ENCODE assay signal across 20 cellular contexts in genomic region chr19:15587663-15588062, GRCh38. TPM values are rescaled to one million over a fixed set of nuclear protein-coding genes. Genes with fewer than 3 reads are reported as not detected.
A peak's percentile ranks its signal among the peaks of the same experiment; 100 is the strongest.
DNase-seq lines count a peak whose midpoint lies in the region; ATAC-seq and TF ChIP-seq lines count a peak whose summit lies in the region.
"Had no signal": no experiment of that assay in that cellular context is flagged by ENCODE, and none has a peak within 500 bp of the region (broad histone marks: within the 10 kb centered on the region; RNA-seq: fewer than 3 reads in every experiment).

No MANE protein-coding gene starts in this region.

- H4K20me1 ChIP-seq in Karpas-422 (ENCODE audit: insufficient read depth, low read depth, low read length) (0 out of 2 replicates have a peak, but pooled peaks cover 3% of the 10 kb centered on the region), hepatocyte (ENCODE audit: insufficient read depth, poor library complexity, severe bottlenecking) (no peaks in the 10 kb centered on the region)

- H3K79me2 ChIP-seq in Karpas-422 (ENCODE audit: low read length) = no peaks in the 10 kb centered on the region
- no peaks in the 10 kb centered on the region for H3K79me2 ChIP-seq in hepatocyte

- intact Hi-C loops in left ventricle myocardium superior (cut with micrococcal nuclease) = no loop called here

- H3K4me3 ChIP-seq in Karpas-422 (ENCODE audit: low read length) (no peak overlapping the region), hepatocyte (no peak overlapping the region)
- H3K4me3 ChIP-seq: mucosa of descending colon, ovary, Peyer's patch, skin epidermis had no signal

- CTCF ChIA-PET in activated CD4-positive, alpha-beta T cell treated with anti-CD3 and anti-CD28 coated beads, Interleukin-2, amount 10 ng/mL, durations not matched to agents 7 days and 5 days (lab: Charles Lee) = no interaction called here

- H3K4me1 ChIP-seq in Karpas-422 (ENCODE audit: low read length) = no peaks in the 10 kb centered on the region
- no peaks in the 10 kb centered on the region for H3K4me1 ChIP-seq in hepatocyte (ENCODE audit: insufficient read depth)
- H3K4me1 ChIP-seq: Peyer's patch had no signal

- H3K4me2 ChIP-seq in Karpas-422 (ENCODE audit: low read depth, low read length, poor library complexity, severe bottlenecking) = no peak overlapping the region
- H3K4me2 ChIP-seq in hepatocyte = no peak overlapping the region

- POLR2A ChIA-PET in activated CD4-positive, alpha-beta T cell treated with anti-CD3 and anti-CD28 coated beads, Interleukin-2, amount 10 ng/mL, durations not matched to agents 7 days and 5 days (lab: Charles Lee) = no interaction called here

- H3K9ac ChIP-seq in Karpas-422 (ENCODE audit: low read length) = no peak overlapping the region

- ATAC-seq in left ventricle myocardium superior = no peak
- ATAC-seq: effector memory CD8-positive, alpha-beta T cell; mucosa of descending colon had no signal

- 89% methylated on average over 9 of the region's 9 CpGs for WGBS in hepatocyte (ENCODE audit: low lambda C conversion rate, missing lambda C conversion rate)

- H3K27me3 Mint-ChIP-seq in progenitor cell of endocrine pancreas = no peaks in the 10 kb centered on the region
- H3K27me3 Mint-ChIP-seq in activated CD4-positive, alpha-beta T cell treated with anti-CD3 and anti-CD28 coated beads, Interleukin-2, amount 10 ng/mL, durations not matched to agents 7 days and 5 days = no peaks in the 10 kb centered on the region

- DNase-seq in Karpas-422 (peak; percentile 68), OCI-M1 (lab: John Stamatoyannopoulos, UW) (peak; percentile 1), left ventricle myocardium superior (peak; percentile 55), progenitor cell of endocrine pancreas (ENCODE audit: low spot score, unreplicated experiment) (no peak), hepatocyte (ENCODE audit: low spot score) (no peak), HK-2 (ENCODE audit: unreplicated experiment) (no peak)
- no peak for DNase-seq in effector CD4-positive, alpha-beta T cell
- DNase-seq in activated CD4-positive, alpha-beta T cell treated with anti-CD3 and anti-CD28 coated beads, Interleukin-2, amount 10 ng/mL, durations not matched to agents 7 days and 5 days = no peak
- DNase-seq: central memory CD4-positive, alpha-beta T cell; effector memory CD8-positive, alpha-beta T cell; GDM1; NCI-H1048; NCI-H526 treated with DMSO at 0.1 percent for 48 hours; ovary; Peyer's patch had no signal

- TF ChIP-seq CTCF in progenitor cell of endocrine pancreas (IDR thresholded peaks at IDR 0.05; ENCODE audit: unreplicated experiment) (no peak), hepatocyte (IDR thresholded peaks at IDR 0.05; ENCODE audit: poor library complexity) (no peak)

- H3K36me3 ChIP-seq in Karpas-422 (ENCODE audit: insufficient read depth, low read length) = no peaks in the 10 kb centered on the region
- H3K36me3 ChIP-seq in hepatocyte (replicated peaks; ENCODE audit: insufficient read depth, low read depth) = no peaks in the 10 kb centered on the region
- H3K36me3 ChIP-seq: ovary, Peyer's patch had no signal

- peaks cover 37% of the 10 kb centered on the region for H3K9me3 Mint-ChIP-seq in progenitor cell of endocrine pancreas (ENCODE audit: low read depth)
- no peaks in the 10 kb centered on the region for H3K9me3 Mint-ChIP-seq in activated CD4-positive, alpha-beta T cell treated with anti-CD3 and anti-CD28 coated beads, Interleukin-2, amount 10 ng/mL, durations not matched to agents 7 days and 5 days
- H3K9me3 Mint-ChIP-seq: effector memory CD8-positive, alpha-beta T cell had no signal

- H2AFZ ChIP-seq in Karpas-422 (ENCODE audit: low read length) (no peak overlapping the region), hepatocyte (no peak overlapping the region)

- no peak overlapping the region for H3K4me3 Mint-ChIP-seq in progenitor cell of endocrine pancreas (ENCODE audit: low read depth)
- H3K4me3 Mint-ChIP-seq in activated CD4-positive, alpha-beta T cell treated with anti-CD3 and anti-CD28 coated beads, Interleukin-2, amount 10 ng/mL, durations not matched to agents 7 days and 5 days = no peak overlapping the region
- H3K4me3 Mint-ChIP-seq: effector memory CD8-positive, alpha-beta T cell had no signal

- H3K27me3 ChIP-seq in Karpas-422 (ENCODE audit: low read length) = no peaks in the 10 kb centered on the region
- no peaks in the 10 kb centered on the region for H3K27me3 ChIP-seq in hepatocyte
- H3K27me3 ChIP-seq: ovary, Peyer's patch had no signal

- H3K9me2 ChIP-seq in Karpas-422 (replicated peaks; ENCODE audit: insufficient read depth, low read length) = no peaks in the 10 kb centered on the region
- H3K9me2 ChIP-seq in hepatocyte (replicated peaks; ENCODE audit: insufficient read depth) = no peaks in the 10 kb centered on the region

- H3K36me3 Mint-ChIP-seq in progenitor cell of endocrine pancreas (ENCODE audit: insufficient read depth) = peaks cover 3% of the 10 kb centered on the region
- no peaks in the 10 kb centered on the region for H3K36me3 Mint-ChIP-seq in activated CD4-positive, alpha-beta T cell treated with anti-CD3 and anti-CD28 coated beads, Interleukin-2, amount 10 ng/mL, durations not matched to agents 7 days and 5 days (ENCODE audit: low read depth)

- peak overlapping the region; percentile 47 for H3K27ac Mint-ChIP-seq in progenitor cell of endocrine pancreas
- H3K27ac Mint-ChIP-seq in activated CD4-positive, alpha-beta T cell treated with anti-CD3 and anti-CD28 coated beads, Interleukin-2, amount 10 ng/mL, durations not matched to agents 7 days and 5 days = no peak overlapping the region
- H3K27ac Mint-ChIP-seq: effector memory CD8-positive, alpha-beta T cell had no signal

- no peak overlapping the region for H3K27ac ChIP-seq in Karpas-422 (ENCODE audit: low read length)
- no peak overlapping the region for H3K27ac ChIP-seq in hepatocyte
- H3K27ac ChIP-seq: ovary, Peyer's patch, skin epidermis had no signal

- H3K9me3 ChIP-seq in Karpas-422 (ENCODE audit: low read length) (no peaks in the 10 kb centered on the region), hepatocyte (ENCODE audit: low read depth) (no peaks in the 10 kb centered on the region)
- H3K9me3 ChIP-seq: mucosa of descending colon, ovary, Peyer's patch had no signal

- H3K4me1 Mint-ChIP-seq in progenitor cell of endocrine pancreas (ENCODE audit: low read depth) = no peaks in the 10 kb centered on the region
- H3K4me1 Mint-ChIP-seq in activated CD4-positive, alpha-beta T cell treated with anti-CD3 and anti-CD28 coated beads, Interleukin-2, amount 10 ng/mL, durations not matched to agents 7 days and 5 days = peaks cover 3% of the 10 kb centered on the region

RNA-seq across cellular contexts. Expression of gene CYP4F8, which starts 27.4 kb away (rescaled TPM):
- total RNA-seq in Karpas-422 (2014; rRNA removed; shearing (Covaris generic); ENCODE audit: low replicate concordance) = not detected in 2 replicates
- total RNA-seq in left ventricle myocardium superior (not detected), progenitor cell of endocrine pancreas (not detected in 2 replicates), hepatocyte (not detected in 2 replicates)
- polyA plus RNA-seq in hepatocyte = not detected in 2 replicates
- total RNA-seq in activated CD4-positive, alpha-beta T cell treated with anti-CD3 and anti-CD28 coated beads, Interleukin-2, amount 10 ng/mL, durations not matched to agents 7 days and 5 days = not detected
- total RNA-seq: activated CD8-positive, alpha-beta memory T cell treated with anti-CD3 and anti-CD28 coated beads for 36 hours; fibroblast of lung; mucosa of descending colon; Peyer's patch had no signal
- polyA plus RNA-seq: fibroblast of lung, keratinocyte, ovary had no signal

RNA-seq across cellular contexts. Expression of gene CYP4F3, which starts 53.0 kb away (rescaled TPM):
- total RNA-seq in Karpas-422 (2014; rRNA removed; shearing (Covaris generic); ENCODE audit: low replicate concordance) = not detected in 2 replicates
- total RNA-seq in left ventricle myocardium superior (0.79 TPM), progenitor cell of endocrine pancreas (not detected in 2 replicates), hepatocyte (2.7 and 3.3 TPM in 2 replicates)
- 1.3 and 2.2 TPM in 2 replicates for polyA plus RNA-seq in hepatocyte
- under 1 TPM; 0.15 to 0.23 TPM for total RNA-seq in activated CD4-positive, alpha-beta T cell treated with anti-CD3 and anti-CD28 coated beads, Interleukin-2, amount 10 ng/mL, durations not matched to agents 7 days and 5 days
- total RNA-seq: fibroblast of lung had no signal
- polyA plus RNA-seq: fibroblast of lung had no signal

Comparison
In these comparisons a context has a peak if more than half of its experiments do, and no peak if none do; other contexts are left out.
1. DNase-seq: peak in Karpas-422 (single experiment), OCI-M1 (single experiment) and left ventricle myocardium superior (single experiment); none in progenitor cell of endocrine pancreas (single experiment), hepatocyte (single experiment), effector CD4-positive, alpha-beta T cell (single experiment), HK-2 (single experiment) and activated CD4-positive, alpha-beta T cell treated with anti-CD3 and anti-CD28 coated beads, Interleukin-2, amount 10 ng/mL, durations not matched to agents 7 days and 5 days (single experiment).